ENCODE assay signal across 13 cellular contexts in genomic region chrX:38563006-38563405, GRCh38. TPM values are rescaled to one million over a fixed set of nuclear protein-coding genes. Genes with fewer than 3 reads are reported as not detected.
DNase-seq lines count a peak whose midpoint lies in the region; ATAC-seq and TF ChIP-seq lines count a peak whose summit lies in the region.
"Had no signal": no experiment of that assay in that cellular context is flagged by ENCODE, and none has a peak within 500 bp of the region (broad histone marks: within the 10 kb centered on the region; RNA-seq: fewer than 3 reads in every experiment).

No MANE protein-coding gene starts in this region.

- 10% methylated on average over 6 of the region's 6 CpGs for WGBS in right cardiac atrium
- 37% methylated on average over 5 of the region's 6 CpGs; no CpG with 5 or more reads in 1 of the 2 donors for WGBS in gastroesophageal sphincter (ENCODE audit: low coverage in 1 of 2), 2 donors
- WGBS in ovary, 3 donors: 30 to 45% (median 37%) methylated on average over 6 of the region's 6 CpGs

- intact Hi-C loops in right cardiac atrium (cut with DNase I): no loop called here
- intact Hi-C loops in left cardiac atrium (cut with DNase I): loop anchor here in 1 of 2 donors (5.0 kb wide), 1 partner anchor 94 kb away; no protein-coding TSS in a partner anchor
- intact Hi-C loops in ovary (cut with DNase I): no loop called here

- H3K4me1 ChIP-seq in right cardiac atrium (ENCODE audit: control insufficient read depth, insufficient read depth, low read length): no peaks in the 10 kb centered on the region
- H3K4me1 ChIP-seq in gastroesophageal sphincter: peaks cover 0 to 22% (median 0%) of the 10 kb centered on the region in 3 donors
- no peaks in the 10 kb centered on the region for H3K4me1 ChIP-seq in ovary (ENCODE audit: insufficient read depth)

- ATAC-seq in right cardiac atrium (no peak), left cardiac atrium (no peak), gastroesophageal sphincter (no peak)
- ATAC-seq in activated T-cell treated with anti-CD3 and anti-CD28 coated beads, Interleukin-2, amount 50 U/mL, for 72 hours (replicated peaks in 1 of 2): no peak

- no peak overlapping the region for H3K4me3 Mint-ChIP-seq in activated T-cell treated with anti-CD3 and anti-CD28 coated beads, Interleukin-2, amount 50 U/mL, for 72 hours

- H3K27ac ChIP-seq in right cardiac atrium (ENCODE audit: low read length) (peak overlapping the region; percentile 59), gastroesophageal sphincter (peak overlapping the region in 3 of 4 donors; percentile 60 to 73 (median 69)), ovary (no peak overlapping the region)
- H3K27ac ChIP-seq: BLaER1, RWPE1 had no signal

- H3K36me3 ChIP-seq in gastroesophageal sphincter (no peaks in the 10 kb centered on the region), ovary (no peaks in the 10 kb centered on the region)
- H3K36me3 ChIP-seq: BLaER1 had no signal

- no peak for DNase-seq in right cardiac atrium
- DNase-seq in left cardiac atrium: no peak
- no peak for DNase-seq in ovary
- no peak for DNase-seq in DMS153 (lab: John Stamatoyannopoulos, UW)
- DNase-seq in T-helper 9 cell: no peak
- no peak for DNase-seq in activated T-cell treated with anti-CD3 and anti-CD28 coated beads, Interleukin-2, amount 50 U/mL, for 72 hours
- no peak for DNase-seq in hepatic stellate cell (ENCODE audit: low spot score)
- DNase-seq: activated gamma-delta T cell had no signal

- TF ChIP-seq CTCF in gastroesophageal sphincter (IDR thresholded peaks at IDR 0.05) (no peak), ovary (IDR thresholded peaks at IDR 0.05) (no peak)

- TF ChIP-seq POLR2A in gastroesophageal sphincter (IDR thresholded peaks at IDR 0.05) (no peak), ovary (IDR thresholded peaks at IDR 0.05) (no peak)

- no peaks in the 10 kb centered on the region for H3K36me3 Mint-ChIP-seq in activated T-cell treated with anti-CD3 and anti-CD28 coated beads, Interleukin-2, amount 50 U/mL, for 72 hours (ENCODE audit: insufficient read depth in 2 of 2)
- H3K36me3 Mint-ChIP-seq: IgD-negative memory B cell, memory B cell had no signal

- no peaks in the 10 kb centered on the region for H3K9me3 Mint-ChIP-seq in activated T-cell treated with anti-CD3 and anti-CD28 coated beads, Interleukin-2, amount 50 U/mL, for 72 hours
- H3K9me3 Mint-ChIP-seq: IgD-negative memory B cell, memory B cell had no signal

- H3K4me1 Mint-ChIP-seq in activated T-cell treated with anti-CD3 and anti-CD28 coated beads, Interleukin-2, amount 50 U/mL, for 72 hours (ENCODE audit: low read depth): no peaks in the 10 kb centered on the region
- H3K4me1 Mint-ChIP-seq: memory B cell had no signal

- TF ChIP-seq EP300 in gastroesophageal sphincter (IDR thresholded peaks at IDR 0.05): no peak
- no peak for TF ChIP-seq EP300 in ovary (IDR thresholded peaks at IDR 0.05)

- H3K9me3 ChIP-seq in right cardiac atrium (ENCODE audit: control insufficient read depth, low read length) (no peaks in the 10 kb centered on the region), gastroesophageal sphincter (no peaks in the 10 kb centered on the region), ovary (no peaks in the 10 kb centered on the region)
- H3K9me3 ChIP-seq: BLaER1 had no signal

- H3K27me3 ChIP-seq in right cardiac atrium (ENCODE audit: control insufficient read depth, insufficient read depth): no peaks in the 10 kb centered on the region
- no peaks in the 10 kb centered on the region for H3K27me3 ChIP-seq in gastroesophageal sphincter
- no peaks in the 10 kb centered on the region for H3K27me3 ChIP-seq in ovary
- H3K27me3 ChIP-seq: BLaER1 had no signal

- H3K27ac Mint-ChIP-seq in activated T-cell treated with anti-CD3 and anti-CD28 coated beads, Interleukin-2, amount 50 U/mL, for 72 hours: no peak overlapping the region
- H3K27ac Mint-ChIP-seq: IgD-negative memory B cell, memory B cell had no signal

- peaks cover 5% of the 10 kb centered on the region for H3K27me3 Mint-ChIP-seq in activated T-cell treated with anti-CD3 and anti-CD28 coated beads, Interleukin-2, amount 50 U/mL, for 72 hours (ENCODE audit: low read depth)

- H3K4me3 ChIP-seq in right cardiac atrium (ENCODE audit: low read length) (peak overlapping the region; percentile 91), gastroesophageal sphincter (peak overlapping the region; percentile 60 to 69), ovary (peak overlapping the region; percentile 41)
- H3K4me3 ChIP-seq: BLaER1 had no signal

RNA-seq across cellular contexts. Expression of gene TSPAN7, which starts 1.7 kb away (rescaled TPM):
- total RNA-seq in right cardiac atrium: 100 to 1,000 TPM; 113 to 155 (median 125) TPM
- polyA plus RNA-seq in right cardiac atrium: 196 TPM
- total RNA-seq in left cardiac atrium: 10 to 100 TPM; 73.0 to 96.3 TPM
- total RNA-seq in gastroesophageal sphincter: 10 to 100 TPM in 3 of 4 donors, 1 to 10 TPM in 1; 6.5 to 50.5 (median 25.2) TPM
- 10 to 100 TPM in 6 of 7 donors, 1 to 10 TPM in 1; 8.3 to 29.5 (median 18.6) TPM for total RNA-seq in ovary
- polyA plus RNA-seq in ovary: 10 to 100 TPM; 33.1 to 84.2 TPM
- under 1 TPM; 0.60 to 0.62 TPM for total RNA-seq in activated T-cell treated with anti-CD3 and anti-CD28 coated beads, Interleukin-2, amount 50 U/mL, for 72 hours
- polyA plus RNA-seq: IgD-negative memory B cell had no signal

Comparison
In these comparisons a context has a peak if more than half of its experiments do, and no peak if none do; other contexts are left out.
1. H3K27ac ChIP-seq: peak in right cardiac atrium (single experiment) and gastroesophageal sphincter (3 of 4); none in ovary (0 of 2).
2. H3K4me3 ChIP-seq: peak in every context shown above with its lines; median percentile 91 in right cardiac atrium; 64 in gastroesophageal sphincter; 41 in ovary.
3. RNA of gene TSPAN7, which starts 1.7 kb away (total RNA-seq): 113 to 155 TPM in right cardiac atrium, 73.0 to 96.3 TPM in left cardiac atrium, 6.5 to 50.5 TPM in gastroesophageal sphincter and 8.3 to 29.5 TPM in ovary; 0.60 to 0.62 TPM in activated T-cell treated with anti-CD3 and anti-CD28 coated beads, Interleukin-2, amount 50 U/mL, for 72 hours; every median in the first group is over 4 times any median in the second.